Comparison of ENCODE assay signal across 32 cellular contexts in the genomic region with DNA sequence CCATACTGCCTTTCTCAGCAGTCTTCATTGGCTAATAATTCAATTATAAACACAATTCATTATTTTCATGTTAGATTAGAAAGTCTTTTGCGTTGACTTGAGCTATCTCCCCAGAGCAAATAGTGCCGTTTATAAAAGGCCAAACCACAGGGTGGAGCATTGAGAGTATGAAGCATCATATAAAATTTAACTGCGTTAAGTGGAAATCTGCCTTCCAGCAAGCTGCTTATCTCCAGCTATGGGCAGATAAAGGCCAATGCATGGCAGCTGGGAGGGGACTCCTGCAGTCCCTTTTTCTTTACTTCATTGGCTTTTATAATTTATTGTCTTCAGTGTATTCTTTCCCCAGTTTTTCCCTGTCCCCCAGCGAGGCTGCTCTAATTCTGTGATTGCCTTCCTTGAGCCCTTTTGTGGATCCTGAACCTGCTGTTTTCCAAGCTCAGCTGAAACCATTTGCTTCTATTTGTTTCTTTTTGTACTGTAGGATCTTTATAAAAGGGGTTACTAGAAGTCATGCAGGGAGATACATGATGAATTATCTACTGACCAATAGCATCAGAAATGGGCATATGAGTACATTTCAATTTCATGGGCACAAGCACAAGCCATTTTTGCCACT.
"Had no signal": no experiment of that assay in that cellular context is flagged by ENCODE, and none has a peak within 500 bp of the region (broad histone marks: within the 10 kb centered on the region; RNA-seq: fewer than 3 reads in every experiment).

No MANE protein-coding gene starts in this region.

- DNase-seq: activated CD4-positive, alpha-beta T cell treated with anti-CD3 and anti-CD28 coated beads, Interleukin-2, amount 50 U/mL, for 1 hour; activated CD8-positive, alpha-beta T cell treated with anti-CD3 and anti-CD28 coated beads for 36 hours; activated gamma-delta T cell treated with Interleukin-2 at 50 U/mL for 16 hours; activated naive CD8-positive, alpha-beta T cell treated with anti-CD3 and anti-CD28 coated beads, Interleukin-2, amount 50 U/mL, for 24 hours; activated T-cell treated with anti-CD3 and anti-CD28 coated beads, Interleukin-2, amount 50 U/mL, for 4 hours; amygdala; caudate nucleus; cortex of kidney; foreskin fibroblast; head of caudate nucleus; hypothalamus; immature natural killer cell; kidney; left colon; midbrain; naive thymus-derived CD4-positive, alpha-beta T cell; right cardiac atrium; stimulated activated CD4-positive, alpha-beta T cell treated with anti-CD3 and anti-CD28 coated beads, Interleukin-12 subunit alpha, Interleukin-12 subunit beta, amount 100 ng/mL, for 4 hours; stimulated activated CD4-positive, alpha-beta T cell treated with anti-CD3 and anti-CD28 coated beads, Interleukin-4, amount 100 ng/mL, for 24 hours; trophoblast cell had no signal

- H3K4me3 ChIP-seq: thoracic aorta had no signal

- H3K27ac ChIP-seq: thoracic aorta had no signal

- H3K4me1 Mint-ChIP-seq: activated naive CD4-positive, alpha-beta T cell treated with anti-CD3 and anti-CD28 coated beads, Interleukin-2, amount 50 U/mL, for 24 hours; activated naive CD8-positive, alpha-beta T cell treated with anti-CD3 and anti-CD28 coated beads, Interleukin-2, amount 50 U/mL, for 24 hours; activated T-helper 17 cell treated with anti-CD3 and anti-CD28 coated beads, Interleukin-2, amount 50 U/mL, for 72 hours; immature natural killer cell; memory B cell; naive thymus-derived CD4-positive, alpha-beta T cell; neural crest cell; stimulated activated effector memory CD8-positive, alpha-beta T cell treated with anti-CD3 and anti-CD28 coated beads, Interleukin-12 subunit alpha, Interleukin-12 subunit beta, amount 100 ng/mL, for 72 hours had no signal

- H3K27me3 Mint-ChIP-seq: activated naive CD4-positive, alpha-beta T cell treated with anti-CD3 and anti-CD28 coated beads, Interleukin-2, amount 50 U/mL, for 24 hours; stimulated activated naive CD8-positive, alpha-beta T cell treated with anti-CD3 and anti-CD28 coated beads, Interleukin-15, Interleukin-2, amounts not matched to agents 100 ng/mL and 50 ng/mL, for 24 hours had no signal

- ATAC-seq: activated CD8-positive, alpha-beta T cell treated with anti-CD3 and anti-CD28 coated beads for 36 hours; activated naive CD8-positive, alpha-beta T cell treated with anti-CD3 and anti-CD28 coated beads, Interleukin-2, amount 50 U/mL, for 24 hours; activated T-cell treated with anti-CD3 and anti-CD28 coated beads, Interleukin-2, amount 50 U/mL, for 4 hours; activated T-helper 17 cell treated with anti-CD3 and anti-CD28 coated beads, Interleukin-2, amount 50 U/mL, for 72 hours; esophagus mucosa; left colon; naive thymus-derived CD4-positive, alpha-beta T cell; right cardiac atrium; stimulated activated effector memory CD8-positive, alpha-beta T cell treated with anti-CD3 and anti-CD28 coated beads, Interleukin-12 subunit alpha, Interleukin-12 subunit beta, amount 100 ng/mL, for 72 hours; WTC11 had no signal

- H3K4me3 Mint-ChIP-seq: activated CD8-positive, alpha-beta T cell treated with anti-CD3 and anti-CD28 coated beads for 36 hours; activated naive CD4-positive, alpha-beta T cell treated with anti-CD3 and anti-CD28 coated beads, Interleukin-2, amount 50 U/mL, for 24 hours; activated naive CD8-positive, alpha-beta T cell treated with anti-CD3 and anti-CD28 coated beads, Interleukin-2, amount 50 U/mL, for 24 hours; activated T-cell treated with anti-CD3 and anti-CD28 coated beads, Interleukin-2, amount 50 U/mL, for 4 hours; activated T-helper 17 cell treated with anti-CD3 and anti-CD28 coated beads, Interleukin-2, amount 50 U/mL, for 72 hours; immature natural killer cell; memory B cell; naive thymus-derived CD4-positive, alpha-beta T cell; neural crest cell; stimulated activated effector memory CD8-positive, alpha-beta T cell treated with anti-CD3 and anti-CD28 coated beads, Interleukin-12 subunit alpha, Interleukin-12 subunit beta, amount 100 ng/mL, for 72 hours; stimulated activated naive CD8-positive, alpha-beta T cell treated with anti-CD3 and anti-CD28 coated beads, Interleukin-15, Interleukin-2, amounts not matched to agents 100 ng/mL and 50 ng/mL, for 24 hours; WTC11 had no signal

- FAIRE-seq: endothelial cell of umbilical vein, kidney, TTC549, urothelium cell line had no signal

- H3K9me3 Mint-ChIP-seq: activated CD8-positive, alpha-beta T cell treated with anti-CD3 and anti-CD28 coated beads for 36 hours; activated naive CD4-positive, alpha-beta T cell treated with anti-CD3 and anti-CD28 coated beads, Interleukin-2, amount 50 U/mL, for 24 hours; activated T-helper 17 cell treated with anti-CD3 and anti-CD28 coated beads, Interleukin-2, amount 50 U/mL, for 72 hours; neural crest cell; stimulated activated effector memory CD8-positive, alpha-beta T cell treated with anti-CD3 and anti-CD28 coated beads, Interleukin-12 subunit alpha, Interleukin-12 subunit beta, amount 100 ng/mL, for 72 hours; stimulated activated naive CD8-positive, alpha-beta T cell treated with anti-CD3 and anti-CD28 coated beads, Interleukin-15, Interleukin-2, amounts not matched to agents 100 ng/mL and 50 ng/mL, for 24 hours had no signal

- H3K36me3 Mint-ChIP-seq: immature natural killer cell; memory B cell; naive thymus-derived CD4-positive, alpha-beta T cell; stimulated activated effector memory CD8-positive, alpha-beta T cell treated with anti-CD3 and anti-CD28 coated beads, Interleukin-12 subunit alpha, Interleukin-12 subunit beta, amount 100 ng/mL, for 72 hours had no signal

- H3K36me3 ChIP-seq: thoracic aorta had no signal

- H3K27ac Mint-ChIP-seq: activated CD8-positive, alpha-beta T cell treated with anti-CD3 and anti-CD28 coated beads for 36 hours; activated naive CD4-positive, alpha-beta T cell treated with anti-CD3 and anti-CD28 coated beads, Interleukin-2, amount 50 U/mL, for 24 hours; activated naive CD8-positive, alpha-beta T cell treated with anti-CD3 and anti-CD28 coated beads, Interleukin-2, amount 50 U/mL, for 24 hours; activated T-helper 17 cell treated with anti-CD3 and anti-CD28 coated beads, Interleukin-2, amount 50 U/mL, for 72 hours; immature natural killer cell; memory B cell; naive thymus-derived CD4-positive, alpha-beta T cell; stimulated activated effector memory CD8-positive, alpha-beta T cell treated with anti-CD3 and anti-CD28 coated beads, Interleukin-12 subunit alpha, Interleukin-12 subunit beta, amount 100 ng/mL, for 72 hours; stimulated activated naive CD8-positive, alpha-beta T cell treated with anti-CD3 and anti-CD28 coated beads, Interleukin-15, Interleukin-2, amounts not matched to agents 100 ng/mL and 50 ng/mL, for 24 hours; WTC11 had no signal
